ENCODE assay signal across 13 cellular contexts in the genomic region with DNA sequence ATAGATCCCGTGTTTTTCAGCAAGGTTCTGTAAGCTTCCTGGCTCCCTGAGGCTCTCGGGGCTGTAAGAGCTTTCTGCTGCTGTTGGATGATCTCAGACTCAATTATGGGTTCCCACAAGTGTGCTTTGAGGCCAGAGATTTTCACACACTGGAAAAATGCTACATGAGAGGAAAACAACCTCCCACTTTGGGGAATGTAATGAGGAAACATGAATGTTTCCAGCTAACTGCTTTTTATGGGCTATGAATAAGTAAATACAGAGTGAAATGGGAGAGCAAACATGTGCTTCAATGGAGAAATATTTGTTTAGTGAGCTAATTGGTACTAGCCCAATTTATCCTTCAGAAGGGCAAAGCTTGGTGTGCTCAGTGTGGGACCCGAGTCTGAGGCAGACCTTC.
DNase-seq lines count a peak whose midpoint lies in the region; ATAC-seq, FAIRE-seq and TF ChIP-seq lines count a peak whose summit lies in the region.
"Had no signal": no experiment of that assay in that cellular context is flagged by ENCODE, and none has a peak within 500 bp of the region (broad histone marks: within the 10 kb centered on the region; RNA-seq: fewer than 3 reads in every experiment).

No MANE protein-coding gene starts in this region.

- H3K27ac ChIP-seq in SJCRH30, result no peak overlapping the region
- H3K27ac ChIP-seq: sigmoid colon had no signal

- H3K36me3 ChIP-seq in neuron (ENCODE audit: insufficient read depth, low read length) (no peaks in the 10 kb centered on the region), SJCRH30 (no peaks in the 10 kb centered on the region)
- H3K36me3 ChIP-seq: sigmoid colon had no signal

- peaks cover 3% of the 10 kb centered on the region for H3K27me3 ChIP-seq in neuron (ENCODE audit: insufficient read depth, low read length)
- H3K27me3 ChIP-seq in SJCRH30, result no peaks in the 10 kb centered on the region
- H3K27me3 ChIP-seq: sigmoid colon had no signal

- H3K4me3 ChIP-seq in neuron (ENCODE audit: low read length) (no peak overlapping the region), SJCRH30 (no peak overlapping the region)
- H3K4me3 ChIP-seq: HAP-1, sigmoid colon had no signal

- H3K4me1 ChIP-seq in neuron (ENCODE audit: insufficient read depth, low read length) (no peaks in the 10 kb centered on the region), SJCRH30 (peaks cover 5% of the 10 kb centered on the region; the same call in 1 of the 2 replicates)
- H3K4me1 ChIP-seq: HAP-1, sigmoid colon had no signal

- POLR2A ChIA-PET in HEK293T (lab: Yijun Ruan, JAX), result no interaction called here

- CTCF ChIA-PET in HEK293T (lab: Yijun Ruan, JAX), result no interaction called here

- peak; percentile 94 for FAIRE-seq in endometrium (lab: Jason Lieb, UNC)
- FAIRE-seq: keratinocyte had no signal

- peak overlapping the region; percentile 8 for H2AFZ ChIP-seq in neuron (ENCODE audit: low read depth, low read length)

- no peak for ATAC-seq in GM21515 (IDR thresholded peaks at IDR 0.05; ENCODE audit: unreplicated experiment)

- DNase-seq in DMS153 treated with DMSO at 0.1 percent for 48 hours (lab: John Stamatoyannopoulos, UW; ENCODE audit: unreplicated experiment) (peak; percentile 80), NCI-H2081 (lab: John Stamatoyannopoulos, UW) (peak; percentile 70 to 88), HuH-7.5 (ENCODE audit: low spot score) (no peak), HEK293T (ENCODE audit: extremely low spot score) (no peak), SJCRH30 (no peak)
- DNase-seq: DMS 273 treated with DMSO at 0.1 percent for 48 hours, NCI-H82, sigmoid colon had no signal

- no peaks in the 10 kb centered on the region for H3K9me3 ChIP-seq in neuron (ENCODE audit: low read length)
- H3K9me3 ChIP-seq in SJCRH30 (replicated peaks), result 0 out of 2 replicates have a peak, but pooled peaks cover 5% of the 10 kb centered on the region

TF ChIP-seq in HEK293T, 16 proteins besides CTCF, POLR2A, EP300 and RAD21:
- TF ChIP-seq LEF1 (IDR thresholded peaks at IDR 0.05; ENCODE audit: borderline replicate concordance) (no peak), ELF4 (IDR thresholded peaks at IDR 0.05) (no peak), L3MBTL2 (conservative IDR thresholded peaks at IDR 0.05) (no peak), FOXK2 (IDR thresholded peaks at IDR 0.05) (no peak)

Comparison
In these comparisons a context has a peak if more than half of its experiments do, and no peak if none do; other contexts are left out.
1. DNase-seq: peak in DMS153 treated with DMSO at 0.1 percent for 48 hours (single experiment) and NCI-H2081 (2 of 2); none in HuH-7.5 (single experiment), HEK293T (single experiment) and SJCRH30 (0 of 2).